ENCODE assay signal across 20 cellular contexts in the genomic region with DNA sequence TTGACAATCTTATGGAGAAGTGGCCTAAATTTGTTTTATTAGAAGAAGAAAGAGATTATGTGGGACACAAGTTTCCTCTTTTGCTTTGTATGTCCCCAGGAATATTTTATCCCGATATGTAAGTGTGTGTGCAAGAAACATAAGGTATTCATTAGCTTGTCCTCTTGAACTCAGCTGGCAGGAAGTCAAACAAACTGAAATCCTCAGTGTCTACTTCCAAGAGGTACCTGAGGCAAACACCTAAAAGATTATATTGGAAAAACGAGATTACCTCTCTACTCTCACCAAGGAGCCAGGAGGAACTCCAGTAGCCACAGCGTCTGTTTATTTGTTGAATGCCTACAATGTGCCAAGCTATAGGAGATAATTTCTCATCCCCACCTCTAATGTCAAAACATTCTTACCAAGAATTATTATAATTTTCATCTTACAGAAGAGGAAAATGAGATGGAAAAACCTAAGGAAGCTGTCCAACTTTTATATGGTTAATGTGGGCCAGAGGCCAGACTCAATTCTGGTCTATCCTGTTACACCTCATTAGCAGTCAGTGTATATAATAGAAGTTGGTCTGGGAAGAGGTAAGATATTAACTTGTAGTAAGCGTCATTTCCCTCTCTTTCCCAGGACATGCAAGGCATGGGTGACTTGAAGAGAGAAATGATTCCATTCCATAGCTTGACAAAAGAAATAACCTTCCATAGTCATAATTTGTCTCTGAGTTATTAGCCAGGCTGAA.
A peak's percentile ranks its signal among the peaks of the same experiment; 100 is the strongest.
DNase-seq lines count a peak whose midpoint lies in the region; TF ChIP-seq lines count a peak whose summit lies in the region.
"Had no signal": no experiment of that assay in that cellular context is flagged by ENCODE, and none has a peak within 500 bp of the region (broad histone marks: within the 10 kb centered on the region; RNA-seq: fewer than 3 reads in every experiment).

No MANE protein-coding gene starts in this region.

- H3K36me3 Mint-ChIP-seq in HFFc6 (ENCODE audit: low read depth) = no peaks in the 10 kb centered on the region
- H3K36me3 Mint-ChIP-seq: CD4-positive, alpha-beta memory T cell had no signal

- H3K9me3 Mint-ChIP-seq in HFFc6 = no peaks in the 10 kb centered on the region

- H3K27me3 Mint-ChIP-seq in HFFc6 (ENCODE audit: insufficient read depth) = no peaks in the 10 kb centered on the region
- H3K27me3 Mint-ChIP-seq: CD4-positive, alpha-beta memory T cell had no signal

- TF ChIP-seq CTCF in LNCaP clone FGC (IDR thresholded peaks at IDR 0.05; ENCODE audit: control insufficient read depth, extremely low read depth, insufficient read depth) (no peak), epithelial cell of esophagus (IDR thresholded peaks at IDR 0.05; ENCODE audit: insufficient read depth, low read depth, low read length, missing control alignments) (no peak), HFFc6 (IDR thresholded peaks at IDR 0.05) (no peak)

- in situ Hi-C loops in Caki2 (cut with HindIII; ENCODE audit: low pct_unique_long_range_greater_than_20kb, low sequenced_read_pairs) = no loop called here

- H3K27ac Mint-ChIP-seq in HFFc6 = no peak overlapping the region

- H3K4me3 Mint-ChIP-seq in HFFc6 = no peak overlapping the region
- H3K4me3 Mint-ChIP-seq: CD4-positive, alpha-beta memory T cell had no signal

- H3K4me1 Mint-ChIP-seq in HFFc6 (ENCODE audit: low read depth) = no peaks in the 10 kb centered on the region
- H3K4me1 Mint-ChIP-seq: CD4-positive, alpha-beta memory T cell had no signal

- DNase-seq in Caki2 (ENCODE audit: low read depth) (peak; percentile 8), LNCaP clone FGC (ENCODE audit: low read depth) (peak; percentile 25), epithelial cell of esophagus (ENCODE audit: low read depth) (peak; percentile 7), left kidney (ENCODE audit: low read depth, low spot score) (peak; percentile 53), HFFc6 (no peak), NCI-H2227 treated with DMSO at 0.1 percent for 48 hours (lab: John Stamatoyannopoulos, UW) (no peak), DMS114 treated with DMSO at 0.1 percent for 48 hours (lab: John Stamatoyannopoulos, UW; ENCODE audit: unreplicated experiment) (no peak)
- DNase-seq in stimulated activated CD4-positive, alpha-beta T cell treated with anti-CD3 and anti-CD28 coated beads, Interleukin-4, amount 100 ng/mL, for 1 hour = no peak
- DNase-seq: Calu3; CD4-positive, alpha-beta memory T cell; DMS79; KG1; NCI-H1436; NCI-H2029; NCI-H774; OCI-M1; RPMI8226; SHP77 treated with DMSO at 0.1 percent for 48 hours had no signal

- H3K4me3 ChIP-seq in LNCaP clone FGC (ENCODE audit: low read depth, low read length) = no peak overlapping the region
- H3K4me3 ChIP-seq in epithelial cell of esophagus (ENCODE audit: low read length) = no peak overlapping the region
- H3K4me3 ChIP-seq: A549, BLaER1 had no signal

Comparison
In these comparisons a context has a peak if more than half of its experiments do, and no peak if none do; other contexts are left out.
1. DNase-seq: peak in Caki2 (single experiment), LNCaP clone FGC (single experiment), epithelial cell of esophagus (single experiment) and left kidney (single experiment); none in HFFc6 (single experiment), NCI-H2227 treated with DMSO at 0.1 percent for 48 hours (single experiment), stimulated activated CD4-positive, alpha-beta T cell treated with anti-CD3 and anti-CD28 coated beads, Interleukin-4, amount 100 ng/mL, for 1 hour (single experiment) and DMS114 treated with DMSO at 0.1 percent for 48 hours (single experiment).